In genomic region chr6:32983493-32983848, GRCh38 we compare ENCODE assay signal across 1 cellular context.
TF ChIP-seq lines count a peak whose summit lies in the region.

No MANE protein-coding gene starts in this region.

TF ChIP-seq in GM12878, 131 proteins besides CTCF, POLR2A, EP300 and RAD21:
- no peak for TF ChIP-seq E2F8 (IDR thresholded peaks at IDR 0.05; ENCODE audit: low read depth, partially characterized antibody)
- TF ChIP-seq RFX5 (IDR thresholded peaks at IDR 0.05; ENCODE audit: low read depth, low read length): no peak
- TF ChIP-seq MLLT1 (IDR thresholded peaks at IDR 0.05): no peak
- no peak for TF ChIP-seq ZNF592 (IDR thresholded peaks at IDR 0.05)
- no peak for TF ChIP-seq PBX3 (IDR thresholded peaks at IDR 0.05; ENCODE audit: insufficient replicate concordance, low read depth, low read length)
- TF ChIP-seq STAT1 (conservative IDR thresholded peaks at IDR 0.05): no peak
